8 cellular contexts compared by ENCODE assay signal in the genomic region with DNA sequence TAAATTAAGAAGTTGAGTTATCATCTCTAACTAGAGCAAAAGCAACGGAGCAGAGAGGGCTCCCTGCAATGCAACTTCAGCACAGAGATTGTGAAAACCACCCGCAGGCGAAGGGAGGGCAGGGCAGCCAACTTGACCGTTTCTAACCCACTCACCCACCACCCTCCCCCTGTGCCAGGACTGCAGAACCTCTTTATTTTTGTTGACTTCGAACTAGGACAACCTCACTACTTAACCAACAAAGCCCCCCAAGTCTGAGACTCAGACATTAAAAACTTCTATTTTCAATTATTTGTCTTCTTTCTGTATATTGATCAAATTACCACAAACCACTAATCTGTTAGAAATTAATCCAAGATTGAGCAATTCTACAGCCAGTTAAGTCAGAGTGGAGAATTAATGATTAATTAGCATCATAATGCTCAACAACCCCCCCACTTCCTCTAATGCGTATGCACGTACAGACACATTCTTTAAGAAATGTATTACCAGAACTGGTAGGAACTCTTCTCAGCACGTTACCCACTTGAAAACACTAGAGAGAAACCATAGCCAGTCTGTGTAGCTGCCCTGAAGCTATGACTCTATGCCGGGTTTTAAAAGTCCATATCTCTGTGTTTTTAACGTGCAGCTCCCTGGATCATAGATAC. TPM values are rescaled to one million over a fixed set of nuclear protein-coding genes. Genes with fewer than 3 reads are reported as not detected.
A peak's percentile ranks its signal among the peaks of the same experiment; 100 is the strongest.
DNase-seq lines count a peak whose midpoint lies in the region; TF ChIP-seq lines count a peak whose summit lies in the region.

No MANE protein-coding gene starts in this region.

- no peak overlapping the region for H2AFZ ChIP-seq in OCI-LY7 (ENCODE audit: low read length)

- H3K36me3 Mint-ChIP-seq in nephron progenitor cell (ENCODE audit: low read depth), result no peaks in the 10 kb centered on the region

- peaks cover 34% of the 10 kb centered on the region for H3K4me1 Mint-ChIP-seq in nephron progenitor cell

- H3K9me3 ChIP-seq in OCI-LY7 (ENCODE audit: low read length), result no peaks in the 10 kb centered on the region

- CTCF ChIA-PET in OCI-LY7 (lab: Charles Lee; ENCODE audit: unreplicated experiment), result no interaction called here

- H3K27me3 Mint-ChIP-seq in nephron progenitor cell (ENCODE audit: low read depth, poor library complexity), result peaks cover 53% of the 10 kb centered on the region

- H3K27ac Mint-ChIP-seq in nephron progenitor cell, result no peak overlapping the region

- H3K4me3 Mint-ChIP-seq in nephron progenitor cell, result no peak overlapping the region

- no peaks in the 10 kb centered on the region for H3K9me3 Mint-ChIP-seq in nephron progenitor cell

- peak; percentile 28; the same call in 1 of the 3 replicates for TF ChIP-seq CTCF in GM12872 (IDR thresholded peaks at IDR 0.05; ENCODE audit: insufficient read depth, low read depth, low read length)
- no peak for TF ChIP-seq CTCF in nephron progenitor cell (IDR thresholded peaks at IDR 0.05)
- TF ChIP-seq CTCF in OCI-LY7 (conservative IDR thresholded peaks at IDR 0.05; ENCODE audit: low read length), result no peak

- H3K4me3 ChIP-seq in OCI-LY7 (ENCODE audit: low read depth, low read length, poor library complexity, severe bottlenecking), result no peak overlapping the region

- no peaks in the 10 kb centered on the region for H3K79me2 ChIP-seq in OCI-LY7 (ENCODE audit: insufficient read depth, low read depth, low read length)

- DNase-seq in HK-2 (ENCODE audit: unreplicated experiment), result peak; percentile 80
- DNase-seq in renal cortical epithelial cell (ENCODE audit: low read depth), result peak; percentile 99
- DNase-seq in NCI-H1417 treated with DMSO at 0.1 percent for 48 hours (lab: John Stamatoyannopoulos, UW), result no peak
- no peak for DNase-seq in nephron progenitor cell
- DNase-seq in NCI-H446 (lab: John Stamatoyannopoulos, UW), result no peak
- DNase-seq in OCI-LY7 (ENCODE audit: low spot score), result no peak

- H3K27ac ChIP-seq in cingulate gyrus (ENCODE audit: low read depth, low read length) (peak overlapping the region; percentile 10), OCI-LY7 (ENCODE audit: low read depth, low read length, poor library complexity, severe bottlenecking) (no peak overlapping the region)

- intact Hi-C loops in OCI-LY7 (cut with micrococcal nuclease; ENCODE audit: unreplicated experiment), result no loop called here

- POLR2A ChIA-PET in OCI-LY7 (lab: Charles Lee), result no interaction called here

- no peaks in the 10 kb centered on the region for H3K36me3 ChIP-seq in OCI-LY7 (ENCODE audit: insufficient read depth, low read length)

- no peaks in the 10 kb centered on the region for H3K9me2 ChIP-seq in OCI-LY7 (ENCODE audit: insufficient read depth, low read length)

- H3K4me2 ChIP-seq in OCI-LY7 (ENCODE audit: low read length), result no peak overlapping the region

- no peaks in the 10 kb centered on the region for H4K20me1 ChIP-seq in OCI-LY7 (ENCODE audit: insufficient read depth, low read length)

- H3K4me1 ChIP-seq in OCI-LY7 (ENCODE audit: insufficient read depth, low read length, poor library complexity, severe bottlenecking), result no peaks in the 10 kb centered on the region

- no TSS peak for BruUV-seq in OCI-LY7 (replicated peaks; lab: Mats Ljungman, UMichigan)

RNA-seq across cellular contexts. Expression of a gene that starts 2.0 kb away (rescaled TPM):
- 106 and 155 TPM in 2 replicates for total RNA-seq in renal cortical epithelial cell
- total RNA-seq in OCI-LY7 (2014; rRNA removed; shearing (Covaris generic)), result 19.2 and 20.1 TPM in 2 replicates
- total RNA-seq in OCI-LY7 (2022), result 17.0 and 21.6 TPM in 2 replicates

Comparison
In these comparisons a context has a peak if more than half of its experiments do, and no peak if none do; other contexts are left out.
1. DNase-seq: peak in HK-2 (single experiment) and renal cortical epithelial cell (single experiment); none in NCI-H1417 treated with DMSO at 0.1 percent for 48 hours (single experiment), nephron progenitor cell (single experiment), NCI-H446 (0 of 2) and OCI-LY7 (single experiment).